Comparison of ENCODE assay signal across 13 cellular contexts in genomic region chr5:55338092-55338613, GRCh38. TPM values are rescaled to one million over a fixed set of nuclear protein-coding genes. Genes with fewer than 3 reads are reported as not detected.
A peak's percentile ranks its signal among the peaks of the same experiment; 100 is the strongest.
DNase-seq lines count a peak whose midpoint lies in the region; ATAC-seq and TF ChIP-seq lines count a peak whose summit lies in the region.
"Had no signal": no experiment of that assay in that cellular context is flagged by ENCODE, and none has a peak within 500 bp of the region (broad histone marks: within the 10 kb centered on the region; RNA-seq: fewer than 3 reads in every experiment).

No MANE protein-coding gene starts in this region.

- H3K9me3 Mint-ChIP-seq in activated CD8-positive, alpha-beta T cell treated with anti-CD3 and anti-CD28 coated beads, Interleukin-2, amount 10 ng/mL, durations not matched to agents 7 days and 5 days (ENCODE audit: insufficient read depth): no peaks in the 10 kb centered on the region
- no peaks in the 10 kb centered on the region for H3K9me3 Mint-ChIP-seq in stimulated activated naive CD8-positive, alpha-beta T cell treated with anti-CD3 and anti-CD28 coated beads, Interleukin-15, amount 100 ng/mL, for 72 hours

- TF ChIP-seq CTCF in left ventricle myocardium inferior (IDR thresholded peaks at IDR 0.05; ENCODE audit: borderline replicate concordance) (no peak), fibroblast of lung (conservative IDR thresholded peaks at IDR 0.05 in 1 of 2, IDR thresholded peaks at IDR 0.05 in 1 of 2; ENCODE audit: low read depth in 1 of 2, low read length in 2 of 2) (no peak), GM10266 (IDR thresholded peaks at IDR 0.05; ENCODE audit: control insufficient read depth, insufficient read depth, low read depth, missing control alignments) (no peak)

- peak overlapping the region; percentile 14 for H3K4me3 ChIP-seq in left ventricle myocardium inferior
- no peak overlapping the region for H3K4me3 ChIP-seq in fibroblast of lung (replicated peaks in 1 of 4; ENCODE audit: control extremely low read depth in 1 of 4, insufficient read depth in 1 of 4, low read depth in 3 of 4, low read length in 4 of 4)
- H3K4me3 ChIP-seq in HAP-1: no peak overlapping the region
- H3K4me3 ChIP-seq in H7 (ENCODE audit: insufficient read depth, low read depth, low read length): no peak overlapping the region

- H3K9me3 ChIP-seq in left ventricle myocardium inferior (replicated peaks) (no peaks in the 10 kb centered on the region), fibroblast of lung (ENCODE audit: control insufficient read depth, insufficient read depth, low read depth, low read length) (no peaks in the 10 kb centered on the region), HAP-1 (no peaks in the 10 kb centered on the region)

- in situ Hi-C loops in HAP-1 (cut with MboI; ENCODE audit: low sequenced_read_pairs): no loop called here

- H3K36me3 Mint-ChIP-seq in activated CD8-positive, alpha-beta T cell treated with anti-CD3 and anti-CD28 coated beads, Interleukin-2, amount 10 ng/mL, durations not matched to agents 7 days and 5 days (ENCODE audit: low read depth): peaks cover 25% of the 10 kb centered on the region

- H3K4me1 ChIP-seq in left ventricle myocardium inferior (peaks cover 10% of the 10 kb centered on the region), fibroblast of lung (ENCODE audit: control insufficient read depth, extremely low read depth, insufficient read depth, low read length) (no peaks in the 10 kb centered on the region), HAP-1 (no peaks in the 10 kb centered on the region)
- H3K4me1 ChIP-seq: parathyroid adenoma had no signal

- H2AFZ ChIP-seq in fibroblast of lung (ENCODE audit: low read length): no peak overlapping the region
- H2AFZ ChIP-seq: parathyroid adenoma had no signal

- peak overlapping the region; percentile 73 for H3K4me2 ChIP-seq in fibroblast of lung (ENCODE audit: extremely low read depth, insufficient read depth, low read length)

- peaks cover 15% of the 10 kb centered on the region for H3K4me1 Mint-ChIP-seq in activated CD8-positive, alpha-beta T cell treated with anti-CD3 and anti-CD28 coated beads, Interleukin-2, amount 10 ng/mL, durations not matched to agents 7 days and 5 days (ENCODE audit: low read depth)
- H3K4me1 Mint-ChIP-seq in stimulated activated naive CD8-positive, alpha-beta T cell treated with anti-CD3 and anti-CD28 coated beads, Interleukin-15, amount 100 ng/mL, for 72 hours: peaks cover 22% of the 10 kb centered on the region

- H3K36me3 ChIP-seq in left ventricle myocardium inferior: peaks cover 37% of the 10 kb centered on the region
- H3K36me3 ChIP-seq in fibroblast of lung (ENCODE audit: control insufficient read depth, insufficient read depth, low read length): peaks cover 3% of the 10 kb centered on the region
- H3K36me3 ChIP-seq in HAP-1 (replicated peaks): peaks cover 27% of the 10 kb centered on the region
- peaks cover 2% of the 10 kb centered on the region for H3K36me3 ChIP-seq in H7 (replicated peaks; ENCODE audit: control insufficient read depth, insufficient read depth, low read length)

- peak overlapping the region; percentile 72 for H3K27ac Mint-ChIP-seq in activated CD8-positive, alpha-beta T cell treated with anti-CD3 and anti-CD28 coated beads, Interleukin-2, amount 10 ng/mL, durations not matched to agents 7 days and 5 days
- H3K27ac Mint-ChIP-seq in stimulated activated naive CD8-positive, alpha-beta T cell treated with anti-CD3 and anti-CD28 coated beads, Interleukin-15, amount 100 ng/mL, for 72 hours: peak overlapping the region; percentile 49 to 81

- POLR2A ChIA-PET in activated CD8-positive, alpha-beta T cell treated with anti-CD3 and anti-CD28 coated beads, Interleukin-2, amount 10 ng/mL, durations not matched to agents 7 days and 5 days (lab: Charles Lee): no interaction called here

- CTCF ChIA-PET in activated CD8-positive, alpha-beta T cell treated with anti-CD3 and anti-CD28 coated beads, Interleukin-2, amount 10 ng/mL, durations not matched to agents 7 days and 5 days (lab: Charles Lee): no interaction called here

- ATAC-seq in left cardiac atrium: no peak
- ATAC-seq in activated CD8-positive, alpha-beta T cell treated with anti-CD3 and anti-CD28 coated beads, Interleukin-2, amount 10 ng/mL, durations not matched to agents 7 days and 5 days: no peak
- no peak for ATAC-seq in stimulated activated naive CD8-positive, alpha-beta T cell treated with anti-CD3 and anti-CD28 coated beads, Interleukin-15, amount 100 ng/mL, for 72 hours

- no peaks in the 10 kb centered on the region for H4K20me1 ChIP-seq in fibroblast of lung (ENCODE audit: control insufficient read depth, extremely low read depth, insufficient read depth, low read length)

- intact Hi-C loops in left ventricle myocardium inferior (cut with micrococcal nuclease) (no loop called here), left cardiac atrium (cut with DNase I) (no loop called here)

- no peaks in the 10 kb centered on the region for H3K27me3 Mint-ChIP-seq in activated CD8-positive, alpha-beta T cell treated with anti-CD3 and anti-CD28 coated beads, Interleukin-2, amount 10 ng/mL, durations not matched to agents 7 days and 5 days (ENCODE audit: low read depth)
- H3K27me3 Mint-ChIP-seq in stimulated activated naive CD8-positive, alpha-beta T cell treated with anti-CD3 and anti-CD28 coated beads, Interleukin-15, amount 100 ng/mL, for 72 hours: no peaks in the 10 kb centered on the region

- no peak overlapping the region for H3K27ac ChIP-seq in left ventricle myocardium inferior (replicated peaks)
- peak overlapping the region; percentile 29 for H3K27ac ChIP-seq in fibroblast of lung (ENCODE audit: insufficient read depth, low read length)
- H3K27ac ChIP-seq: parathyroid adenoma had no signal

- no peak overlapping the region for H3K9ac ChIP-seq in fibroblast of lung (ENCODE audit: insufficient read depth, low read length)
- H3K9ac ChIP-seq: parathyroid adenoma had no signal

- peak overlapping the region; percentile 45 for H3K4me3 Mint-ChIP-seq in activated CD8-positive, alpha-beta T cell treated with anti-CD3 and anti-CD28 coated beads, Interleukin-2, amount 10 ng/mL, durations not matched to agents 7 days and 5 days
- peak overlapping the region; percentile 56 to 60 for H3K4me3 Mint-ChIP-seq in stimulated activated naive CD8-positive, alpha-beta T cell treated with anti-CD3 and anti-CD28 coated beads, Interleukin-15, amount 100 ng/mL, for 72 hours

- H3K27me3 ChIP-seq in left ventricle myocardium inferior (ENCODE audit: low read depth): no peaks in the 10 kb centered on the region
- H3K27me3 ChIP-seq in fibroblast of lung (ENCODE audit: control insufficient read depth, insufficient read depth, low read length): no peaks in the 10 kb centered on the region
- no peaks in the 10 kb centered on the region for H3K27me3 ChIP-seq in HAP-1 (ENCODE audit: low read depth)
- no peaks in the 10 kb centered on the region for H3K27me3 ChIP-seq in H7 (ENCODE audit: control insufficient read depth, insufficient read depth, low read length)

- DNase-seq in left ventricle myocardium inferior: no peak
- no peak for DNase-seq in left cardiac atrium
- no peak for DNase-seq in activated CD8-positive, alpha-beta T cell treated with anti-CD3 and anti-CD28 coated beads, Interleukin-2, amount 10 ng/mL, durations not matched to agents 7 days and 5 days
- no peak for DNase-seq in fibroblast of lung (ENCODE audit: low read depth in 2 of 2)
- DNase-seq in stimulated activated naive CD8-positive, alpha-beta T cell treated with anti-CD3 and anti-CD28 coated beads, Interleukin-15, amount 100 ng/mL, for 72 hours: no peak
- DNase-seq in GM10266 (ENCODE audit: extremely low spot score): no peak
- DNase-seq in HAP-1 (ENCODE audit: low spot score in 2 of 2): no peak
- DNase-seq in H7: no peak
- DNase-seq: glutamatergic neuron, NCI-H1048, NCI-H526, SHP77 treated with DMSO at 0.1 percent for 48 hours had no signal

- peaks cover 11% of the 10 kb centered on the region for H3K79me2 ChIP-seq in fibroblast of lung (ENCODE audit: control insufficient read depth, insufficient read depth, low read length)

RNA-seq across cellular contexts. Expression of gene MTREX, which starts 30.4 kb away (rescaled TPM):
- total RNA-seq in left ventricle myocardium inferior (62.5 TPM), left cardiac atrium (10 to 100 TPM; 54.8 to 65.9 TPM), fibroblast of lung (85.7 and 107 TPM in 2 replicates)
- 10 to 100 TPM; 61.8 to 67.1 TPM for total RNA-seq in activated CD8-positive, alpha-beta T cell treated with anti-CD3 and anti-CD28 coated beads, Interleukin-2, amount 10 ng/mL, durations not matched to agents 7 days and 5 days
- polyA plus RNA-seq in fibroblast of lung: 54.1 and 60.5 TPM in 2 replicates
- 45.0 and 48.4 TPM in 2 replicates for polyA plus RNA-seq in fibroblast of lung (2012)
- 3.9 and 11.4 TPM in 2 replicates for polyA minus RNA-seq in fibroblast of lung (ENCODE audit: low replicate concordance)
- total RNA-seq in H7 (2014; rRNA removed; shearing (Covaris generic)): 71.2 and 101 TPM in 2 replicates

RNA-seq across cellular contexts. Expression of gene DHX29, which starts 30.7 kb away (rescaled TPM):
- total RNA-seq in left ventricle myocardium inferior: 22.5 TPM
- 10 to 100 TPM; 17.0 to 21.5 TPM for total RNA-seq in left cardiac atrium
- 10 to 100 TPM; 16.7 to 19.9 TPM for total RNA-seq in activated CD8-positive, alpha-beta T cell treated with anti-CD3 and anti-CD28 coated beads, Interleukin-2, amount 10 ng/mL, durations not matched to agents 7 days and 5 days
- total RNA-seq in fibroblast of lung: 36.0 and 38.5 TPM in 2 replicates
- polyA plus RNA-seq in fibroblast of lung: 8.1 and 10.8 TPM in 2 replicates
- 23.9 and 30.1 TPM in 2 replicates for polyA plus RNA-seq in fibroblast of lung (2012)
- 2.4 and 3.4 TPM in 2 replicates for polyA minus RNA-seq in fibroblast of lung (ENCODE audit: low replicate concordance)
- total RNA-seq in H7 (2014; rRNA removed; shearing (Covaris generic)): 28.4 and 28.7 TPM in 2 replicates
